In genomic region chr10:12865515-12865914, GRCh38 we compare ENCODE assay signal across 6 cellular contexts.
A peak's percentile ranks its signal among the peaks of the same experiment; 100 is the strongest.
DNase-seq lines count a peak whose midpoint lies in the region; FAIRE-seq and TF ChIP-seq lines count a peak whose summit lies in the region.
"Not testable (repeated sequence)": the region's sequence is repeated elsewhere in the genome, so short reads cannot be mapped to it uniquely, and the experiment has no call there.

No MANE protein-coding gene starts in this region.

- peak; percentile 21 for FAIRE-seq in endothelial cell of umbilical vein (lab: Jason Lieb, UNC)

- H3K79me1 ChIP-seq in trophoblast cell (ENCODE audit: low read length): not testable (repeated sequence)

- TF ChIP-seq CTCF in endothelial cell of umbilical vein (IDR thresholded peaks at IDR 0.05; ENCODE audit: extremely low read depth in 1 of 2, insufficient read depth in 1 of 2, low read depth in 1 of 2, low read length in 2 of 2); right atrium auricular region (IDR thresholded peaks at IDR 0.05): not testable (repeated sequence)

- not testable (repeated sequence) for H3K4me1 ChIP-seq in endothelial cell of umbilical vein (ENCODE audit: control insufficient read depth, extremely low read depth, insufficient read depth, low read length); right atrium auricular region; trophoblast cell (ENCODE audit: control insufficient read depth in 1 of 2, insufficient read depth in 2 of 2, low read length in 2 of 2)

- not testable (repeated sequence) for H2AK5ac ChIP-seq in trophoblast cell (ENCODE audit: low read length)

- H3K9me1 ChIP-seq in endothelial cell of umbilical vein (replicated peaks; ENCODE audit: control insufficient read depth, extremely low read depth, insufficient read depth, low read length): not testable (repeated sequence)

- not testable (repeated sequence) for H3K36me3 ChIP-seq in MG63; endothelial cell of umbilical vein (ENCODE audit: control insufficient read depth in 2 of 2, extremely low read depth in 1 of 2, insufficient read depth in 2 of 2, low read length in 2 of 2); right atrium auricular region; trophoblast cell (ENCODE audit: control insufficient read depth in 1 of 2, insufficient read depth in 2 of 2, low read length in 2 of 2)

- not testable (repeated sequence) for H3K23ac ChIP-seq in trophoblast cell (ENCODE audit: low read length)

- intact Hi-C loops in endothelial cell of umbilical vein (cut with micrococcal nuclease): not testable (repeated sequence)

- not testable (repeated sequence) for H2BK120ac ChIP-seq in trophoblast cell (ENCODE audit: insufficient read depth, low read length, poor library complexity)

- H3K4me2 ChIP-seq in endothelial cell of umbilical vein (ENCODE audit: insufficient read depth, low read length); trophoblast cell (ENCODE audit: low read length): not testable (repeated sequence)

- POLR2A ChIA-PET in endothelial cell of umbilical vein (lab: Charles Lee): not testable (repeated sequence)

- BruUV-seq in endothelial cell of umbilical vein (replicated peaks; lab: Mats Ljungman, UMichigan): not testable (repeated sequence)

- not testable (repeated sequence) for H2BK5ac ChIP-seq in trophoblast cell (ENCODE audit: low read depth, low read length, poor library complexity)

- CTCF ChIA-PET in endothelial cell of umbilical vein (lab: Charles Lee): not testable (repeated sequence)

- not testable (repeated sequence) for H4K8ac ChIP-seq in trophoblast cell (ENCODE audit: low read depth, low read length)

- H3K27ac ChIP-seq in endothelial cell of umbilical vein (ENCODE audit: insufficient read depth, low read depth, low read length); right atrium auricular region; trophoblast cell (ENCODE audit: low read depth, low read length): not testable (repeated sequence)

- not testable (repeated sequence) for H3K18ac ChIP-seq in trophoblast cell (ENCODE audit: low read length)

- H3K27me3 ChIP-seq in MG63; endothelial cell of umbilical vein (ENCODE audit: control insufficient read depth in 2 of 2, insufficient read depth in 2 of 2, low read length in 2 of 2); right atrium auricular region; trophoblast cell (ENCODE audit: insufficient read depth, low read length): not testable (repeated sequence)

- H3K4ac ChIP-seq in trophoblast cell (ENCODE audit: low read depth, low read length): not testable (repeated sequence)

- no CpG with 5 or more reads among the region's 6 CpGs for WGBS in trophoblast cell (ENCODE audit: extremely low coverage, insufficient coverage, insufficient read length)

- dilution Hi-C loops in endothelial cell of umbilical vein (cut with MboI; ENCODE audit: extremely low pct_ligation_motif_present, low sequenced_read_pairs): not testable (repeated sequence)

- not testable (repeated sequence) for H2BK12ac ChIP-seq in trophoblast cell (ENCODE audit: low read length)

- not testable (repeated sequence) for TF ChIP-seq POLR2A in endothelial cell of umbilical vein (IDR thresholded peaks at IDR 0.05; ENCODE audit: low read depth, low read length)

- H2AFZ ChIP-seq in endothelial cell of umbilical vein (ENCODE audit: low read depth, low read length); trophoblast cell (ENCODE audit: insufficient read depth, low read length, poor library complexity): not testable (repeated sequence)

- not testable (repeated sequence) for H3K9ac ChIP-seq in endothelial cell of umbilical vein (replicated peaks; ENCODE audit: extremely low read depth, insufficient read depth, low read length); trophoblast cell (ENCODE audit: low read length)

- H4K91ac ChIP-seq in trophoblast cell (ENCODE audit: low read depth, low read length): not testable (repeated sequence)

- DNase-seq in H4 (ENCODE audit: low spot score) (peak; percentile 60), MG63 (peak; percentile 42), RKO (ENCODE audit: low spot score) (peak; percentile 52), right atrium auricular region (ENCODE audit: low spot score) (peak; percentile 40), trophoblast cell (peak; percentile 20 to 21)
- DNase-seq in endothelial cell of umbilical vein (ENCODE audit: low read depth, low spot score): not testable (repeated sequence)

- not testable (repeated sequence) for H3K79me2 ChIP-seq in endothelial cell of umbilical vein (ENCODE audit: control insufficient read depth, insufficient read depth, low read length); trophoblast cell (ENCODE audit: control insufficient read depth, insufficient read depth, low read length, poor library complexity)

- H4K20me1 ChIP-seq in endothelial cell of umbilical vein (replicated peaks; ENCODE audit: control insufficient read depth, extremely low read depth, insufficient read depth, low read length): not testable (repeated sequence)

- not testable (repeated sequence) for H3K9me3 ChIP-seq in MG63; endothelial cell of umbilical vein (replicated peaks; ENCODE audit: control insufficient read depth, insufficient read depth, low read length); right atrium auricular region; trophoblast cell (ENCODE audit: insufficient read depth, low read depth, low read length)

- not testable (repeated sequence) for H3K14ac ChIP-seq in trophoblast cell (ENCODE audit: low read length)

- not testable (repeated sequence) for H4K12ac ChIP-seq in trophoblast cell (ENCODE audit: low read depth, low read length)

- H3K4me3 ChIP-seq in MG63; endothelial cell of umbilical vein (replicated peaks in 1 of 3; ENCODE audit: insufficient read depth in 1 of 3, low read depth in 1 of 3, low read length in 3 of 3); right atrium auricular region; trophoblast cell (ENCODE audit: low read depth, low read length): not testable (repeated sequence)
